In genomic region chr17:35021520-35022380, GRCh38 we compare ENCODE assay signal across 11 cellular contexts. TPM values are rescaled to one million over a fixed set of nuclear protein-coding genes. Genes with fewer than 3 reads are reported as not detected.
DNase-seq lines count a peak whose midpoint lies in the region; ATAC-seq and TF ChIP-seq lines count a peak whose summit lies in the region.
"Had no signal": no experiment of that assay in that cellular context is flagged by ENCODE, and none has a peak within 500 bp of the region (broad histone marks: within the 10 kb centered on the region; RNA-seq: fewer than 3 reads in every experiment).

No MANE protein-coding gene starts in this region.

- TF ChIP-seq CTCF in choroid plexus epithelial cell (conservative IDR thresholded peaks at IDR 0.05; ENCODE audit: low read depth, low read length): no peak

- peaks cover 14% of the 10 kb centered on the region for H3K36me3 Mint-ChIP-seq in stimulated activated naive CD8-positive, alpha-beta T cell treated with anti-CD3 and anti-CD28 coated beads, Interleukin-15, Interleukin-2, amounts not matched to agents 100 ng/mL and 50 ng/mL, for 24 hours (ENCODE audit: low read depth)
- peaks cover 35% of the 10 kb centered on the region for H3K36me3 Mint-ChIP-seq in natural killer cell treated with Interleukin-12 subunit alpha and Interleukin-12 subunit beta and Interleukin-15 and Interleukin-18, amount 100 ng/mL, for 72 hours

- peaks cover 38% of the 10 kb centered on the region for H3K4me1 Mint-ChIP-seq in stimulated activated naive CD8-positive, alpha-beta T cell treated with anti-CD3 and anti-CD28 coated beads, Interleukin-15, Interleukin-2, amounts not matched to agents 100 ng/mL and 50 ng/mL, for 24 hours (ENCODE audit: low read depth)
- H3K4me1 Mint-ChIP-seq in stimulated activated naive CD8-positive, alpha-beta T cell treated with anti-CD3 and anti-CD28 coated beads, Interleukin-15, amount 100 ng/mL, for 72 hours: peaks cover 48% of the 10 kb centered on the region
- H3K4me1 Mint-ChIP-seq in natural killer cell treated with Interleukin-12 subunit alpha and Interleukin-12 subunit beta and Interleukin-15 and Interleukin-18, amount 100 ng/mL, for 72 hours (ENCODE audit: low read depth in 2 of 2): peaks cover 70% of the 10 kb centered on the region in 2 donors

- H3K27me3 Mint-ChIP-seq in stimulated activated naive CD8-positive, alpha-beta T cell treated with anti-CD3 and anti-CD28 coated beads, Interleukin-15, Interleukin-2, amounts not matched to agents 100 ng/mL and 50 ng/mL, for 24 hours: no peaks in the 10 kb centered on the region
- H3K27me3 Mint-ChIP-seq in stimulated activated naive CD8-positive, alpha-beta T cell treated with anti-CD3 and anti-CD28 coated beads, Interleukin-15, amount 100 ng/mL, for 72 hours: no peaks in the 10 kb centered on the region
- H3K27me3 Mint-ChIP-seq in natural killer cell treated with Interleukin-12 subunit alpha and Interleukin-12 subunit beta and Interleukin-15 and Interleukin-18, amount 100 ng/mL, for 72 hours: no peaks in the 10 kb centered on the region
- H3K27me3 Mint-ChIP-seq: naive B cell had no signal

- H3K4me3 Mint-ChIP-seq in stimulated activated naive CD8-positive, alpha-beta T cell treated with anti-CD3 and anti-CD28 coated beads, Interleukin-15, Interleukin-2, amounts not matched to agents 100 ng/mL and 50 ng/mL, for 24 hours: peak overlapping the region; percentile 71
- H3K4me3 Mint-ChIP-seq in stimulated activated naive CD8-positive, alpha-beta T cell treated with anti-CD3 and anti-CD28 coated beads, Interleukin-15, amount 100 ng/mL, for 72 hours: no peak overlapping the region
- peak overlapping the region; percentile 87 for H3K4me3 Mint-ChIP-seq in natural killer cell treated with Interleukin-12 subunit alpha and Interleukin-12 subunit beta and Interleukin-15 and Interleukin-18, amount 100 ng/mL, for 72 hours

- ATAC-seq in stimulated activated naive CD8-positive, alpha-beta T cell treated with anti-CD3 and anti-CD28 coated beads, Interleukin-15, amount 100 ng/mL, for 72 hours: no peak
- ATAC-seq in natural killer cell treated with Interleukin-12 subunit alpha and Interleukin-12 subunit beta and Interleukin-15 and Interleukin-18, amount 100 ng/mL, for 72 hours: peak in 1 of 2 donors; percentile 52
- ATAC-seq in GM19397 (IDR thresholded peaks at IDR 0.05; ENCODE audit: unreplicated experiment): no peak
- ATAC-seq in HG03135 (IDR thresholded peaks at IDR 0.05; ENCODE audit: unreplicated experiment): no peak

- H3K9me3 Mint-ChIP-seq in stimulated activated naive CD8-positive, alpha-beta T cell treated with anti-CD3 and anti-CD28 coated beads, Interleukin-15, Interleukin-2, amounts not matched to agents 100 ng/mL and 50 ng/mL, for 24 hours: no peaks in the 10 kb centered on the region
- H3K9me3 Mint-ChIP-seq in stimulated activated naive CD8-positive, alpha-beta T cell treated with anti-CD3 and anti-CD28 coated beads, Interleukin-15, amount 100 ng/mL, for 72 hours: no peaks in the 10 kb centered on the region
- H3K9me3 Mint-ChIP-seq in natural killer cell treated with Interleukin-12 subunit alpha and Interleukin-12 subunit beta and Interleukin-15 and Interleukin-18, amount 100 ng/mL, for 72 hours: no peaks in the 10 kb centered on the region
- H3K9me3 Mint-ChIP-seq: naive B cell had no signal

- no peak overlapping the region for H3K4me3 ChIP-seq in choroid plexus epithelial cell (ENCODE audit: low read depth, low read length)

- no peak for DNase-seq in stimulated activated naive CD8-positive, alpha-beta T cell treated with anti-CD3 and anti-CD28 coated beads, Interleukin-15, amount 100 ng/mL, for 72 hours
- DNase-seq in choroid plexus epithelial cell (ENCODE audit: low read depth) (peak; percentile 29), DMS79 (lab: John Stamatoyannopoulos, UW) (no peak), anterior cingulate cortex (lab: John Stamatoyannopoulos, UW) (no peak)
- DNase-seq in natural killer cell treated with Interleukin-12 subunit alpha and Interleukin-12 subunit beta and Interleukin-15 and Interleukin-18, amount 100 ng/mL, for 72 hours (ENCODE audit: low spot score): no peak
- DNase-seq: glutamatergic neuron, naive B cell, NCI-H2081 treated with DMSO at 0.1 percent for 48 hours had no signal

- peak overlapping the region; percentile 91 for H3K27ac Mint-ChIP-seq in stimulated activated naive CD8-positive, alpha-beta T cell treated with anti-CD3 and anti-CD28 coated beads, Interleukin-15, Interleukin-2, amounts not matched to agents 100 ng/mL and 50 ng/mL, for 24 hours
- H3K27ac Mint-ChIP-seq in stimulated activated naive CD8-positive, alpha-beta T cell treated with anti-CD3 and anti-CD28 coated beads, Interleukin-15, amount 100 ng/mL, for 72 hours: peak overlapping the region in 1 of 2 donors; percentile 96
- H3K27ac Mint-ChIP-seq in natural killer cell treated with Interleukin-12 subunit alpha and Interleukin-12 subunit beta and Interleukin-15 and Interleukin-18, amount 100 ng/mL, for 72 hours: peak overlapping the region; percentile 97 to 98

RNA-seq across cellular contexts. Expression of gene LIG3, which starts 41.4 kb away (rescaled TPM):
- 10 to 100 TPM; 65.8 to 89.4 TPM for total RNA-seq in natural killer cell treated with Interleukin-12 subunit alpha and Interleukin-12 subunit beta and Interleukin-15 and Interleukin-18, amount 100 ng/mL, for 72 hours

RNA-seq across cellular contexts. Expression of gene RFFL, which starts 41.8 kb away (rescaled TPM):
- 10 to 100 TPM; 87.6 to 91.5 TPM for total RNA-seq in natural killer cell treated with Interleukin-12 subunit alpha and Interleukin-12 subunit beta and Interleukin-15 and Interleukin-18, amount 100 ng/mL, for 72 hours

Comparison
In these comparisons a context has a peak if more than half of its experiments do, and no peak if none do; other contexts are left out.
1. H3K4me3 Mint-ChIP-seq: peak in stimulated activated naive CD8-positive, alpha-beta T cell treated with anti-CD3 and anti-CD28 coated beads, Interleukin-15, Interleukin-2, amounts not matched to agents 100 ng/mL and 50 ng/mL, for 24 hours (single experiment) and natural killer cell treated with Interleukin-12 subunit alpha and Interleukin-12 subunit beta and Interleukin-15 and Interleukin-18, amount 100 ng/mL, for 72 hours (single experiment); none in stimulated activated naive CD8-positive, alpha-beta T cell treated with anti-CD3 and anti-CD28 coated beads, Interleukin-15, amount 100 ng/mL, for 72 hours (0 of 2).